9 cellular contexts compared by ENCODE assay signal in the genomic region with DNA sequence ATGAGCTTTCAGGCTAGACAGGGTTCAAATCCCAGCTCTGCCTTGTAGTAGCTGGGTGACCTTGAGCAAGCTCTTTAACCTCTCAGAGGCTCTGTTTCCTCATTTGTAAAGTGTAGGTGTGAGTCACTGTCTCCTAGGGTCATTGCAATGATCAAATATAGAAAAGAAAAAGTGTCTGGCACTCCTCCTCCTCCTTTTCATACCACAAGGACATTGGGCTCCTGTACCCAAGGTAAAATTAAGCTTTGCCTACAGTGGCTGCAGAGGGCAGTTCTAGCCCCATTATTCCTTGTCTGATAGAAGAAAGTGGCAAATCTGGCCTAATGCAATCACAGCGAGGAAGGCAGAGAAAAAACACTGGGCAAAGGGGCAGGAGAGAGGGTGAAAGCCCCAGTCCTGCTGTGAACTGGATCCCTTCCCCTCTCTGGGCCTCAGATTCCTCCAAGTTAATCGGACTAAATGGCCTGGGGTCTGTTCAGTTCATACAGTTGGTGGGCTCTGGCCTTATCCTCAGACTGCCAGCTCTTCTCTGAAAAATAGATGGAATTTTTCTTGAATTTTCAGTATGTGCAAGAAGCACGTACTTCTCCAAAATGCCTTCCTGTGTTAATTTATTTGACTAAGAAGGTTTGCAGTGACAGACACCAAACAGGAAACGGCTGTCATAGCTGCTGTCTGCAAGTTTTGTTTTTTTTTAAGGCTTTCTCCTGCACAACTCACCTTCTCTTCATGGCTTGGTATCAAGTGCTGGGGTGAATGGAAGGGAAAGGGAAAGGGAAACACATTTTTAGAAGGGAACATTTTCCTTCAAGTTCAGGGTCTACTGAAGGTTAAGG. TPM values are rescaled to one million over a fixed set of nuclear protein-coding genes. Genes with fewer than 3 reads are reported as not detected.
DNase-seq lines count a peak whose midpoint lies in the region; ATAC-seq lines count a peak whose summit lies in the region.
"Had no signal": no experiment of that assay in that cellular context is flagged by ENCODE, and none has a peak within 500 bp of the region (broad histone marks: within the 10 kb centered on the region; RNA-seq: fewer than 3 reads in every experiment).

No MANE protein-coding gene starts in this region.

- DNase-seq in NAMALWA (ENCODE audit: low spot score) (peak; percentile 51), immature natural killer cell (peak; percentile 59 to 60 (median 59)), NCI-H2227 (lab: John Stamatoyannopoulos, UW; ENCODE audit: unreplicated experiment) (no peak)
- no peak for DNase-seq in stimulated activated CD4-positive, alpha-beta T cell treated with anti-CD3 and anti-CD28 coated beads, Interleukin-2, amount 100 ng/mL, for 24 hours
- DNase-seq in activated CD8-positive, alpha-beta memory T cell treated with anti-CD3 and anti-CD28 coated beads, Interleukin-2, amount 50 U/mL, for 48 hours: no peak

- peaks cover 0 to 3% (median 0%) of the 10 kb centered on the region in 6 donors for H3K9me3 Mint-ChIP-seq in immature natural killer cell

- peaks cover 0 to 5% (median 5%) of the 10 kb centered on the region in 3 donors for H3K27me3 Mint-ChIP-seq in immature natural killer cell (ENCODE audit: low read depth in 3 of 3)

- H3K4me3 Mint-ChIP-seq in immature natural killer cell: peak overlapping the region; percentile 22 to 71 (median 60)
- H3K4me3 Mint-ChIP-seq: brain had no signal

- H3K27ac Mint-ChIP-seq in immature natural killer cell: peak overlapping the region; percentile 74 to 93 (median 86)
- H3K27ac Mint-ChIP-seq: brain had no signal

- ATAC-seq in GM18502 (IDR thresholded peaks at IDR 0.05; ENCODE audit: poor library complexity, unreplicated experiment): peak; percentile 68
- ATAC-seq in GM21576 (IDR thresholded peaks at IDR 0.05; ENCODE audit: unreplicated experiment): peak; percentile 66
- ATAC-seq in HG03280 (IDR thresholded peaks at IDR 0.05; ENCODE audit: unreplicated experiment): no peak

- H3K36me3 Mint-ChIP-seq in immature natural killer cell: no peaks in the 10 kb centered on the region
- H3K36me3 Mint-ChIP-seq: brain had no signal

- H3K4me1 Mint-ChIP-seq in immature natural killer cell: peaks cover 26 to 28% of the 10 kb centered on the region in 2 donors

RNA-seq across cellular contexts. Expression of a gene that starts 35.3 kb away (rescaled TPM):
- polyA plus RNA-seq in immature natural killer cell: 1 to 10 TPM; 4.5 to 8.5 (median 7.7) TPM

Comparison
In these comparisons a context has a peak if more than half of its experiments do, and no peak if none do; other contexts are left out.
1. DNase-seq: peak in NAMALWA (single experiment) and immature natural killer cell (3 of 3); none in NCI-H2227 (single experiment), stimulated activated CD4-positive, alpha-beta T cell treated with anti-CD3 and anti-CD28 coated beads, Interleukin-2, amount 100 ng/mL, for 24 hours (0 of 2) and activated CD8-positive, alpha-beta memory T cell treated with anti-CD3 and anti-CD28 coated beads, Interleukin-2, amount 50 U/mL, for 48 hours (single experiment).